1 cellular context compared by ENCODE assay signal in the genomic region with DNA sequence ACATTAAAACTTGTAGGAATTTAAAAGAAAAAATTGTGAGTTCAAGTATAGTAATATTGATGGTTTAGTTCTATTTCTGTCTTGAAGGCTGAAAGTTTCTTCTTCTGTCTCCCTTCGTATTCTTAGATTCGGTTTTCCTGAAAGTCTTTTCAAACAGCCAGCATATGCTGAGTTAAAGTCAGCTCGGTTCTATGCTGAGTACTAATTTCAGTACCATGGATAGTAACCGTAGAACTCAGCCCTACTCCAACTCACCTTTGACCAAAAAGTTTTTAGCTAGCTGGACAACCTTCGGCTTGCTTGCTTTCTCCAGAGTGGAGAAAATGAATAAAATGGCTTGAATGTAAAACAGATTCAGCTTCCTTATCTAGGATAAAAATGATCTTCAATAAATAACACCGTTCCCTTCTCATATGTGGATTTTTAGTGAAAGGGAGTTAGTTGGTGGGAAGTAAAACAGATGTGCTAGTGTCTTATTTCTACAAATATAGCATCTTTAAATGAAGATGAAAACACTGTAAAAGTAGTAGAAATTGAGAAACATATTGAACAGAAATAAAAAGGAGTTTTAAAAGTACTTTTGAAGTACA.
TF ChIP-seq lines count a peak whose summit lies in the region.

No MANE protein-coding gene starts in this region.

TF ChIP-seq in HepG2, 621 proteins besides CTCF, POLR2A, EP300 and RAD21 (continued from another document and continues in another):
- TF ChIP-seq, protein P1, sequence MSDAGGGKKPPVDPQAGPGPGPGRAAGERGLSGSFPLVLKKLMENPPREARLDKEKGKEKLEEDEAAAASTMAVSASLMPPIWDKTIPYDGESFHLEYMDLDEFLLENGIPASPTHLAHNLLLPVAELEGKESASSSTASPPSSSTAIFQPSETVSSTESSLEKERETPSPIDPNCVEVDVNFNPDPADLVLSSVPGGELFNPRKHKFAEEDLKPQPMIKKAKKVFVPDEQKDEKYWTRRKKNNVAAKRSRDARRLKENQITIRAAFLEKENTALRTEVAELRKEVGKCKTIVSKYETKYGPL (CRISPR knock-in tag; IDR thresholded peaks at IDR 0.05) = peak; percentile 47; the same call in 1 of the 2 replicates
- TF ChIP-seq, protein P2, sequence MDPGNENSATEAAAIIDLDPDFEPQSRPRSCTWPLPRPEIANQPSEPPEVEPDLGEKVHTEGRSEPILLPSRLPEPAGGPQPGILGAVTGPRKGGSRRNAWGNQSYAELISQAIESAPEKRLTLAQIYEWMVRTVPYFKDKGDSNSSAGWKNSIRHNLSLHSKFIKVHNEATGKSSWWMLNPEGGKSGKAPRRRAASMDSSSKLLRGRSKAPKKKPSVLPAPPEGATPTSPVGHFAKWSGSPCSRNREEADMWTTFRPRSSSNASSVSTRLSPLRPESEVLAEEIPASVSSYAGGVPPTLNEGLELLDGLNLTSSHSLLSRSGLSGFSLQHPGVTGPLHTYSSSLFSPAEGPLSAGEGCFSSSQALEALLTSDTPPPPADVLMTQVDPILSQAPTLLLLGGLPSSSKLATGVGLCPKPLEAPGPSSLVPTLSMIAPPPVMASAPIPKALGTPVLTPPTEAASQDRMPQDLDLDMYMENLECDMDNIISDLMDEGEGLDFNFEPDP (CRISPR knock-in tag; conservative IDR thresholded peaks at IDR 0.05) = no peak
- TF ChIP-seq ZFP41 (CRISPR knock-in tag; IDR thresholded peaks at IDR 0.05; ENCODE audit: borderline replicate concordance) (no peak), HDAC2 (CRISPR knock-in tag; IDR thresholded peaks at IDR 0.05) (peak; percentile 31; the same call in 1 of the 2 replicates), ATF7-NPFF (CRISPR knock-in tag; IDR thresholded peaks at IDR 0.05; ENCODE audit: low read depth) (no peak), HES4 (CRISPR knock-in tag; IDR thresholded peaks at IDR 0.05; ENCODE audit: borderline replicate concordance) (no peak), STAG1 (CRISPR knock-in tag; IDR thresholded peaks at IDR 0.05) (no peak), ZBTB38 (CRISPR knock-in tag; IDR thresholded peaks at IDR 0.05) (no peak), IRX3 (CRISPR knock-in tag; IDR thresholded peaks at IDR 0.05; ENCODE audit: borderline replicate concordance, low read depth) (no peak), TRIM24 (CRISPR knock-in tag; IDR thresholded peaks at IDR 0.05) (no peak), SAP130 (CRISPR knock-in tag; IDR thresholded peaks at IDR 0.05; ENCODE audit: low read depth) (no peak), ZNF326 (CRISPR knock-in tag; IDR thresholded peaks at IDR 0.05; ENCODE audit: borderline replicate concordance) (no peak), SETDB1 (CRISPR knock-in tag; IDR thresholded peaks at IDR 0.05; ENCODE audit: borderline replicate concordance) (no peak), PPARG (CRISPR knock-in tag; conservative IDR thresholded peaks at IDR 0.05) (peak; percentile 62; the same call in 1 of the 2 replicates), ZNF558 (CRISPR knock-in tag; IDR thresholded peaks at IDR 0.05; ENCODE audit: borderline replicate concordance) (no peak), WIZ (CRISPR knock-in tag; IDR thresholded peaks at IDR 0.05) (peak; percentile 72; the same call in 1 of the 2 replicates), MIER2 (CRISPR knock-in tag; IDR thresholded peaks at IDR 0.05) (peak; percentile 97), IKZF4 (CRISPR knock-in tag; IDR thresholded peaks at IDR 0.05; ENCODE audit: borderline replicate concordance, low read depth, not compliant biosample characterization) (no peak), ZNF652 (CRISPR knock-in tag; IDR thresholded peaks at IDR 0.05; ENCODE audit: borderline replicate concordance, low read depth) (peak; percentile 32; the same call in 1 of the 2 replicates), ZNF331 (CRISPR knock-in tag; IDR thresholded peaks at IDR 0.05) (peak; percentile 44; the same call in 1 of the 2 replicates), ZNF746 (CRISPR knock-in tag; IDR thresholded peaks at IDR 0.05) (no peak), MYNN (CRISPR knock-in tag; IDR thresholded peaks at IDR 0.05; ENCODE audit: low read depth) (no peak), SMARCC2 (IDR thresholded peaks at IDR 0.05) (no peak), PCBP1 (IDR thresholded peaks at IDR 0.05; ENCODE audit: borderline replicate concordance, low read depth, low read length) (no peak), ZFP36L2 (CRISPR knock-in tag; IDR thresholded peaks at IDR 0.05) (no peak), NFIB (CRISPR knock-in tag; IDR thresholded peaks at IDR 0.05; ENCODE audit: borderline replicate concordance) (no peak), EHMT2 (IDR thresholded peaks at IDR 0.05; ENCODE audit: borderline replicate concordance, low read depth, low read length) (peak; percentile 91), KLF13 (CRISPR knock-in tag; IDR thresholded peaks at IDR 0.05) (no peak), ZNF850 (CRISPR knock-in tag; conservative IDR thresholded peaks at IDR 0.05) (no peak), ZNF530 (CRISPR knock-in tag; IDR thresholded peaks at IDR 0.05; ENCODE audit: low read depth) (no peak), ZNF569 (CRISPR knock-in tag; IDR thresholded peaks at IDR 0.05; ENCODE audit: borderline replicate concordance) (no peak), ZNF782 (CRISPR knock-in tag; IDR thresholded peaks at IDR 0.05; ENCODE audit: borderline replicate concordance) (no peak), ZNF543 (CRISPR knock-in tag; IDR thresholded peaks at IDR 0.05) (no peak), RXRB (CRISPR knock-in tag; IDR thresholded peaks at IDR 0.05; ENCODE audit: borderline replicate concordance) (peak; percentile 30; the same call in 1 of the 2 replicates), PAWR (CRISPR knock-in tag; IDR thresholded peaks at IDR 0.05; ENCODE audit: borderline replicate concordance) (no peak), THAP11 (CRISPR knock-in tag; IDR thresholded peaks at IDR 0.05) (0 out of 2 replicates have a peak, but pooled peaks have one; percentile 23), NFIC (IDR thresholded peaks at IDR 0.05; ENCODE audit: low read length) (no peak), HCFC1 (IDR thresholded peaks at IDR 0.05; ENCODE audit: low read depth, low read length) (no peak), ZNF562 (CRISPR knock-in tag; IDR thresholded peaks at IDR 0.05; ENCODE audit: borderline replicate concordance) (no peak), SMAD3 (CRISPR knock-in tag; IDR thresholded peaks at IDR 0.05) (0 out of 2 replicates have a peak, but pooled peaks have one; percentile 70), ZNF501 (CRISPR knock-in tag; IDR thresholded peaks at IDR 0.05) (no peak), NCOR1 (IDR thresholded peaks at IDR 0.05; ENCODE audit: borderline replicate concordance, low read length) (no peak), SOX6 (IDR thresholded peaks at IDR 0.05) (no peak), SOX6 (CRISPR knock-in tag; IDR thresholded peaks at IDR 0.05) (no peak), HMG20B (CRISPR knock-in tag; conservative IDR thresholded peaks at IDR 0.05) (no peak), ZNF263 (CRISPR knock-in tag; IDR thresholded peaks at IDR 0.05) (no peak), PAX8 (CRISPR knock-in tag; IDR thresholded peaks at IDR 0.05; ENCODE audit: borderline replicate concordance) (no peak), FOXC1 (CRISPR knock-in tag; IDR thresholded peaks at IDR 0.05; ENCODE audit: borderline replicate concordance) (no peak), U2AF1 (optimal IDR thresholded peaks at IDR 0.05; ENCODE audit: low read depth, low read length) (no peak), ZC3H4 (CRISPR knock-in tag; IDR thresholded peaks at IDR 0.05; ENCODE audit: borderline replicate concordance) (no peak)
- TF ChIP-seq, protein P3, sequence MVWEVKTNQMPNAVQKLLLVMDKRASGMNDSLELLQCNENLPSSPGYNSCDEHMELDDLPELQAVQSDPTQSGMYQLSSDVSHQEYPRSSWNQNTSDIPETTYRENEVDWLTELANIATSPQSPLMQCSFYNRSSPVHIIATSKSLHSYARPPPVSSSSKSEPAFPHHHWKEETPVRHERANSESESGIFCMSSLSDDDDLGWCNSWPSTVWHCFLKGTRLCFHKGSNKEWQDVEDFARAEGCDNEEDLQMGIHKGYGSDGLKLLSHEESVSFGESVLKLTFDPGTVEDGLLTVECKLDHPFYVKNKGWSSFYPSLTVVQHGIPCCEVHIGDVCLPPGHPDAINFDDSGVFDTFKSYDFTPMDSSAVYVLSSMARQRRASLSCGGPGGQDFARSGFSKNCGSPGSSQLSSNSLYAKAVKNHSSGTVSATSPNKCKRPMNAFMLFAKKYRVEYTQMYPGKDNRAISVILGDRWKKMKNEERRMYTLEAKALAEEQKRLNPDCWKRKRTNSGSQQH (CRISPR knock-in tag; IDR thresholded peaks at IDR 0.05; ENCODE audit: low read depth) = no peak
- TF ChIP-seq, protein P4, sequence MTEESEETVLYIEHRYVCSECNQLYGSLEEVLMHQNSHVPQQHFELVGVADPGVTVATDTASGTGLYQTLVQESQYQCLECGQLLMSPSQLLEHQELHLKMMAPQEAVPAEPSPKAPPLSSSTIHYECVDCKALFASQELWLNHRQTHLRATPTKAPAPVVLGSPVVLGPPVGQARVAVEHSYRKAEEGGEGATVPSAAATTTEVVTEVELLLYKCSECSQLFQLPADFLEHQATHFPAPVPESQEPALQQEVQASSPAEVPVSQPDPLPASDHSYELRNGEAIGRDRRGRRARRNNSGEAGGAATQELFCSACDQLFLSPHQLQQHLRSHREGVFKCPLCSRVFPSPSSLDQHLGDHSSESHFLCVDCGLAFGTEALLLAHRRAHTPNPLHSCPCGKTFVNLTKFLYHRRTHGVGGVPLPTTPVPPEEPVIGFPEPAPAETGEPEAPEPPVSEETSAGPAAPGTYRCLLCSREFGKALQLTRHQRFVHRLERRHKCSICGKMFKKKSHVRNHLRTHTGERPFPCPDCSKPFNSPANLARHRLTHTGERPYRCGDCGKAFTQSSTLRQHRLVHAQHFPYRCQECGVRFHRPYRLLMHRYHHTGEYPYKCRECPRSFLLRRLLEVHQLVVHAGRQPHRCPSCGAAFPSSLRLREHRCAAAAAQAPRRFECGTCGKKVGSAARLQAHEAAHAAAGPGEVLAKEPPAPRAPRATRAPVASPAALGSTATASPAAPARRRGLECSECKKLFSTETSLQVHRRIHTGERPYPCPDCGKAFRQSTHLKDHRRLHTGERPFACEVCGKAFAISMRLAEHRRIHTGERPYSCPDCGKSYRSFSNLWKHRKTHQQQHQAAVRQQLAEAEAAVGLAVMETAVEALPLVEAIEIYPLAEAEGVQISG (CRISPR knock-in tag; IDR thresholded peaks at IDR 0.05) = no peak
- TF ChIP-seq, protein P5, sequence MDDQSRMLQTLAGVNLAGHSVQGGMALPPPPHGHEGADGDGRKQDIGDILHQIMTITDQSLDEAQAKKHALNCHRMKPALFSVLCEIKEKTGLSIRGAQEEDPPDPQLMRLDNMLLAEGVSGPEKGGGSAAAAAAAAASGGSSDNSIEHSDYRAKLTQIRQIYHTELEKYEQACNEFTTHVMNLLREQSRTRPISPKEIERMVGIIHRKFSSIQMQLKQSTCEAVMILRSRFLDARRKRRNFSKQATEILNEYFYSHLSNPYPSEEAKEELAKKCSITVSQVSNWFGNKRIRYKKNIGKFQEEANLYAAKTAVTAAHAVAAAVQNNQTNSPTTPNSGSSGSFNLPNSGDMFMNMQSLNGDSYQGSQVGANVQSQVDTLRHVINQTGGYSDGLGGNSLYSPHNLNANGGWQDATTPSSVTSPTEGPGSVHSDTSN (CRISPR knock-in tag; IDR thresholded peaks at IDR 0.05; ENCODE audit: borderline replicate concordance) = no peak
- TF ChIP-seq, protein P6, sequence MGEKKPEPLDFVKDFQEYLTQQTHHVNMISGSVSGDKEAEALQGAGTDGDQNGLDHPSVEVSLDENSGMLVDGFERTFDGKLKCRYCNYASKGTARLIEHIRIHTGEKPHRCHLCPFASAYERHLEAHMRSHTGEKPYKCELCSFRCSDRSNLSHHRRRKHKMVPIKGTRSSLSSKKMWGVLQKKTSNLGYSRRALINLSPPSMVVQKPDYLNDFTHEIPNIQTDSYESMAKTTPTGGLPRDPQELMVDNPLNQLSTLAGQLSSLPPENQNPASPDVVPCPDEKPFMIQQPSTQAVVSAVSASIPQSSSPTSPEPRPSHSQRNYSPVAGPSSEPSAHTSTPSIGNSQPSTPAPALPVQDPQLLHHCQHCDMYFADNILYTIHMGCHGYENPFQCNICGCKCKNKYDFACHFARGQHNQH (CRISPR knock-in tag; IDR thresholded peaks at IDR 0.05) = no peak
- TF ChIP-seq, protein P7, sequence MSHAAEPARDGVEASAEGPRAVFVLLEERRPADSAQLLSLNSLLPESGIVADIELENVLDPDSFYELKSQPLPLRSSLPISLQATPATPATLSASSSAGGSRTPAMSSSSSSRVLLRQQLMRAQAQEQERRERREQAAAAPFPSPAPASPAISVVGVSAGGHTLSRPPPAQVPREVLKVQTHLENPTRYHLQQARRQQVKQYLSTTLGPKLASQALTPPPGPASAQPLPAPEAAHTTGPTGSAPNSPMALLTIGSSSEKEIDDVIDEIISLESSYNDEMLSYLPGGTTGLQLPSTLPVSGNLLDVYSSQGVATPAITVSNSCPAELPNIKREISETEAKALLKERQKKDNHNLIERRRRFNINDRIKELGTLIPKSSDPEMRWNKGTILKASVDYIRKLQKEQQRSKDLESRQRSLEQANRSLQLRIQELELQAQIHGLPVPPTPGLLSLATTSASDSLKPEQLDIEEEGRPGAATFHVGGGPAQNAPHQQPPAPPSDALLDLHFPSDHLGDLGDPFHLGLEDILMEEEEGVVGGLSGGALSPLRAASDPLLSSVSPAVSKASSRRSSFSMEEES (CRISPR knock-in tag; IDR thresholded peaks at IDR 0.05) = peak; percentile 41; the same call in 1 of the 2 replicates
- TF ChIP-seq, protein P8, sequence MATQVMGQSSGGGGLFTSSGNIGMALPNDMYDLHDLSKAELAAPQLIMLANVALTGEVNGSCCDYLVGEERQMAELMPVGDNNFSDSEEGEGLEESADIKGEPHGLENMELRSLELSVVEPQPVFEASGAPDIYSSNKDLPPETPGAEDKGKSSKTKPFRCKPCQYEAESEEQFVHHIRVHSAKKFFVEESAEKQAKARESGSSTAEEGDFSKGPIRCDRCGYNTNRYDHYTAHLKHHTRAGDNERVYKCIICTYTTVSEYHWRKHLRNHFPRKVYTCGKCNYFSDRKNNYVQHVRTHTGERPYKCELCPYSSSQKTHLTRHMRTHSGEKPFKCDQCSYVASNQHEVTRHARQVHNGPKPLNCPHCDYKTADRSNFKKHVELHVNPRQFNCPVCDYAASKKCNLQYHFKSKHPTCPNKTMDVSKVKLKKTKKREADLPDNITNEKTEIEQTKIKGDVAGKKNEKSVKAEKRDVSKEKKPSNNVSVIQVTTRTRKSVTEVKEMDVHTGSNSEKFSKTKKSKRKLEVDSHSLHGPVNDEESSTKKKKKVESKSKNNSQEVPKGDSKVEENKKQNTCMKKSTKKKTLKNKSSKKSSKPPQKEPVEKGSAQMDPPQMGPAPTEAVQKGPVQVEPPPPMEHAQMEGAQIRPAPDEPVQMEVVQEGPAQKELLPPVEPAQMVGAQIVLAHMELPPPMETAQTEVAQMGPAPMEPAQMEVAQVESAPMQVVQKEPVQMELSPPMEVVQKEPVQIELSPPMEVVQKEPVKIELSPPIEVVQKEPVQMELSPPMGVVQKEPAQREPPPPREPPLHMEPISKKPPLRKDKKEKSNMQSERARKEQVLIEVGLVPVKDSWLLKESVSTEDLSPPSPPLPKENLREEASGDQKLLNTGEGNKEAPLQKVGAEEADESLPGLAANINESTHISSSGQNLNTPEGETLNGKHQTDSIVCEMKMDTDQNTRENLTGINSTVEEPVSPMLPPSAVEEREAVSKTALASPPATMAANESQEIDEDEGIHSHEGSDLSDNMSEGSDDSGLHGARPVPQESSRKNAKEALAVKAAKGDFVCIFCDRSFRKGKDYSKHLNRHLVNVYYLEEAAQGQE (IDR thresholded peaks at IDR 0.05; ENCODE audit: borderline replicate concordance in 1 of 2, low read depth in 1 of 2, low read length in 2 of 2) = peak; percentile 70 to 99
- TF ChIP-seq, protein P9, sequence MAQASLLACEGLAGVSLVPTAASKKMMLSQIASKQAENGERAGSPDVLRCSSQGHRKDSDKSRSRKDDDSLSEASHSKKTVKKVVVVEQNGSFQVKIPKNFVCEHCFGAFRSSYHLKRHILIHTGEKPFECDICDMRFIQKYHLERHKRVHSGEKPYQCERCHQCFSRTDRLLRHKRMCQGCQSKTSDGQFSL (CRISPR knock-in tag; IDR thresholded peaks at IDR 0.05) = no peak
